In genomic region chr14:56579345-56580316, GRCh38 we compare ENCODE assay signal across 8 cellular contexts. TPM values are rescaled to one million over a fixed set of nuclear protein-coding genes. Genes with fewer than 3 reads are reported as not detected.
DNase-seq lines count a peak whose midpoint lies in the region; ATAC-seq, FAIRE-seq and TF ChIP-seq lines count a peak whose summit lies in the region.

TMEM260 (plus strand) TSS chr14:56579798; CDS start chr14:56579915, 117 bp downstream.

- intact Hi-C loops in left colon (cut with DNase I, micrococcal nuclease): no loop called here

- ATAC-seq in HG03457 (IDR thresholded peaks at IDR 0.05; ENCODE audit: unreplicated experiment) (peak; percentile 73), left colon (peak; percentile 94)

- DNase-seq in GM19239 (ENCODE audit: insufficient read length, low spot score) (peak; percentile 70), NCI-H524 (lab: John Stamatoyannopoulos, UW) (peak; percentile 88 to 89), coronary artery (ENCODE audit: low spot score) (peak; percentile 90), left colon (peak; percentile 77 to 88)
- DNase-seq in activated CD4-positive, alpha-beta T cell treated with anti-CD3 and anti-CD28 coated beads for 48 hours: peak; percentile 94
- peak; percentile 89 for DNase-seq in stimulated activated CD4-positive, alpha-beta T cell treated with anti-CD3 and anti-CD28 coated beads, Interleukin-1b, Interleukin-23, amount 100 ng/mL, for 48 hours

- H3K27ac ChIP-seq in BLaER1 treated with 17β-estradiol and CSF1 and Interleukin-3, amounts not matched to agents 10 nM and 100 nM: peak within 1 kb of the TSS; percentile 87 to 99 (median 95)
- peak within 1 kb of the TSS; percentile 85 for H3K27ac ChIP-seq in coronary artery

- peaks cover 0 to 2% (median 0%) of the 10 kb centered on the region in 11 experiments; a peak in 2 of 22 replicates for H3K36me3 ChIP-seq in BLaER1 treated with 17β-estradiol and CSF1 and Interleukin-3, amounts not matched to agents 10 nM and 100 nM

- no peaks in the 10 kb centered on the region for H3K9me3 ChIP-seq in BLaER1 treated with 17β-estradiol and CSF1 and Interleukin-3, amounts not matched to agents 10 nM and 100 nM (replicated peaks in 1 of 11)

- H3K4me2 ChIP-seq in BLaER1 treated with 17β-estradiol and CSF1 and Interleukin-3, amounts not matched to agents 10 nM and 100 nM: peak within 1 kb of the TSS; percentile 81 to 97 (median 91)

- H3K4me3 ChIP-seq in BLaER1 treated with 17β-estradiol and CSF1 and Interleukin-3, amounts not matched to agents 10 nM and 100 nM: peak within 1 kb of the TSS; percentile 88 to 99 (median 97)
- peak within 1 kb of the TSS; percentile 94 for H3K4me3 ChIP-seq in coronary artery

- peaks cover 14 to 40% (median 27%) of the 10 kb centered on the region in 11 experiments; a peak in 16 of 22 replicates for H4K20me1 ChIP-seq in BLaER1 treated with 17β-estradiol and CSF1 and Interleukin-3, amounts not matched to agents 10 nM and 100 nM

- peak; percentile 97 for FAIRE-seq in GM19239 (lab: Jason Lieb, UNC)

- H3K27me3 ChIP-seq in BLaER1 treated with 17β-estradiol and CSF1 and Interleukin-3, amounts not matched to agents 10 nM and 100 nM: no peaks in the 10 kb centered on the region

- H3K9ac ChIP-seq in BLaER1 treated with 17β-estradiol and CSF1 and Interleukin-3, amounts not matched to agents 10 nM and 100 nM: peak within 1 kb of the TSS; percentile 91 to 99 (median 94)

- TF ChIP-seq CTCF in coronary artery (IDR thresholded peaks at IDR 0.05): peak; percentile 73

- H3K4me1 ChIP-seq in BLaER1 treated with 17β-estradiol and CSF1 and Interleukin-3, amounts not matched to agents 10 nM and 100 nM: peaks cover 12 to 21% (median 13%) of the 10 kb centered on the region in 10 experiments

RNA-seq across cellular contexts. Expression of gene TMEM260, which starts in this region (rescaled TPM):
- 10 to 100 TPM; 17.9 to 22.9 TPM for total RNA-seq in left colon

Comparison
In these comparisons a context has a peak if more than half of its experiments do, and no peak if none do; other contexts are left out.
1. Peak in every context shown above with its lines: DNase-seq, ATAC-seq, H3K4me3 ChIP-seq and H3K27ac ChIP-seq.